ENCODE assay signal across 10 cellular contexts in genomic region chr15:39622660-39623549, GRCh38. TPM values are rescaled to one million over a fixed set of nuclear protein-coding genes. Genes with fewer than 3 reads are reported as not detected.
DNase-seq lines count a peak whose midpoint lies in the region; ATAC-seq, FAIRE-seq and TF ChIP-seq lines count a peak whose summit lies in the region.
"Had no signal": no experiment of that assay in that cellular context is flagged by ENCODE, and none has a peak within 500 bp of the region (broad histone marks: within the 10 kb centered on the region; RNA-seq: fewer than 3 reads in every experiment).

No MANE protein-coding gene starts in this region.

- H2BK20ac ChIP-seq in IMR-90 (ENCODE audit: low read depth, low read length), result no peak overlapping the region

- H3K9me3 ChIP-seq in CD4-positive, alpha-beta memory T cell (ENCODE audit: control insufficient read depth in 1 of 2, low read length in 2 of 2), result no peaks in the 10 kb centered on the region
- no peaks in the 10 kb centered on the region; the same call in 1 of the 2 replicates for H3K9me3 ChIP-seq in IMR-90 (ENCODE audit: control insufficient read depth, insufficient read depth, low read length)
- no peaks in the 10 kb centered on the region; the same call in 2 of the 3 replicates for H3K9me3 ChIP-seq in GM12878 (replicated peaks; ENCODE audit: control insufficient read depth, insufficient read depth, low read length)
- H3K9me3 ChIP-seq: thoracic aorta had no signal

- CTCF ChIA-PET in CD4-positive, alpha-beta memory T cell (lab: Charles Lee; ENCODE audit: partially characterized antibody), result interaction anchor here (0.8 to 5.9 kb wide), 17 partner anchors 8 to 134 kb away, joined by 3 to 54 read pairs (median 6); no protein-coding TSS in a partner anchor
- CTCF ChIA-PET in IMR-90 (lab: Yijun Ruan, JAX), result no interaction called here
- CTCF ChIA-PET in GM12878 (lab: Yijun Ruan, JAX), result interaction anchor here (0.8 to 3.1 kb wide), 11 partner anchors 13 to 923 kb away, joined by 3 to 14 read pairs (median 4); partner anchors contain the start of gene THBS1

- no peaks in the 10 kb centered on the region for H3K27me3 Mint-ChIP-seq in CD4-positive, alpha-beta memory T cell
- peaks cover 2% of the 10 kb centered on the region for H3K27me3 Mint-ChIP-seq in glutamatergic neuron (ENCODE audit: unreplicated experiment)

- BruUV-seq in IMR-90 (replicated peaks; lab: Mats Ljungman, UMichigan), result no TSS peak
- no TSS peak for BruUV-seq in GM12878 (replicated peaks; lab: Mats Ljungman, UMichigan)

- H2BK5ac ChIP-seq in IMR-90 (ENCODE audit: low read depth, low read length, poor library complexity, severe bottlenecking), result no peak overlapping the region

- peak overlapping the region; percentile 26; the same call in 1 of the 2 replicates for H4K91ac ChIP-seq in IMR-90 (ENCODE audit: insufficient read depth, low read depth, low read length)

- H3K36me3 ChIP-seq in CD4-positive, alpha-beta memory T cell (ENCODE audit: insufficient read depth, low read length), result no peaks in the 10 kb centered on the region
- H3K36me3 ChIP-seq in IMR-90 (ENCODE audit: control insufficient read depth, insufficient read depth, low read length) (no peaks in the 10 kb centered on the region), GM12878 (ENCODE audit: control insufficient read depth in 2 of 2, insufficient read depth in 2 of 2, low read length in 1 of 2) (no peaks in the 10 kb centered on the region)
- H3K36me3 ChIP-seq: thoracic aorta had no signal

- TF ChIP-seq EP300 in GM12878 (IDR thresholded peaks at IDR 0.05; ENCODE audit: borderline replicate concordance in 1 of 2, control insufficient read depth in 1 of 2, low read depth in 2 of 2, low read length in 2 of 2), result no peak

- H3K9me3 Mint-ChIP-seq in CD4-positive, alpha-beta memory T cell, result peaks cover 0 to 4% (median under 1%) of the 10 kb centered on the region in 8 donors
- H3K9me3 Mint-ChIP-seq in glutamatergic neuron (ENCODE audit: unreplicated experiment), result peaks cover 4% of the 10 kb centered on the region

- dilution Hi-C loops in IMR-90 (cut with HindIII; ENCODE audit: low sequenced_read_pairs, unreplicated experiment), result no loop called here

- H3K4me3 Mint-ChIP-seq in CD4-positive, alpha-beta memory T cell, result peak overlapping the region in 7 of 8 donors; percentile 35 to 91 (median 76)
- no peak overlapping the region for H3K4me3 Mint-ChIP-seq in glutamatergic neuron (ENCODE audit: unreplicated experiment)

- no peak for TF ChIP-seq RAD21 in IMR-90 (IDR thresholded peaks at IDR 0.05; ENCODE audit: low read length)
- no peak for TF ChIP-seq RAD21 in GM12878 (IDR thresholded peaks at IDR 0.05; ENCODE audit: insufficient read depth, low read depth, low read length)

- H4K5ac ChIP-seq in IMR-90 (ENCODE audit: low read depth, low read length), result no peak overlapping the region

- no peaks in the 10 kb centered on the region for H3K79me2 ChIP-seq in GM12878 (ENCODE audit: control insufficient read depth, insufficient read depth, low read length)

- no peak for TF ChIP-seq POLR2A in IMR-90 (IDR thresholded peaks at IDR 0.05; ENCODE audit: low read depth, low read length)
- TF ChIP-seq POLR2A in GM12878 (IDR thresholded peaks at IDR 0.05; ENCODE audit: low read depth, low read length), result no peak

- H3K27ac ChIP-seq in CD4-positive, alpha-beta memory T cell (ENCODE audit: low read depth, low read length), result peak overlapping the region; percentile 70
- H3K27ac ChIP-seq in IMR-90 (ENCODE audit: insufficient read depth, low read length) (no peak overlapping the region), GM12878 (ENCODE audit: control insufficient read depth, insufficient read depth) (no peak overlapping the region)
- H3K27ac ChIP-seq: thoracic aorta had no signal

- no peak overlapping the region for H2BK120ac ChIP-seq in IMR-90 (ENCODE audit: low read depth, low read length)

- H2AFZ ChIP-seq in IMR-90 (replicated peaks; ENCODE audit: low read length, poor library complexity) (no peak overlapping the region), GM12878 (ENCODE audit: control insufficient read depth, low read depth, low read length) (no peak overlapping the region)

- no peak overlapping the region for H3K18ac ChIP-seq in IMR-90 (ENCODE audit: low read depth, low read length)

- H3K14ac ChIP-seq in IMR-90 (replicated peaks; ENCODE audit: low read depth, low read length), result no peak overlapping the region

- in situ Hi-C loops in IMR-90 (cut with MboI; ENCODE audit: low sequenced_read_pairs), result no loop called here
- in situ Hi-C loops in GM12878 (cut with MboI), result no loop called here

- no peak for TF ChIP-seq CTCF in IMR-90 (conservative IDR thresholded peaks at IDR 0.05; ENCODE audit: low read depth, low read length)
- no peak for TF ChIP-seq CTCF in GM12878 (IDR thresholded peaks at IDR 0.05 in 2 of 3, conservative IDR thresholded peaks at IDR 0.05 in 1 of 3; ENCODE audit: control insufficient read depth in 2 of 3, extremely low read depth in 1 of 3, insufficient read depth in 1 of 3, low read depth in 3 of 3, low read length in 3 of 3)
- no peak for TF ChIP-seq CTCF in glutamatergic neuron (IDR thresholded peaks at IDR 0.05; ENCODE audit: partially characterized antibody, unreplicated experiment)

- H3K4me2 ChIP-seq in IMR-90 (ENCODE audit: low read depth, low read length) (no peak overlapping the region), GM12878 (ENCODE audit: control insufficient read depth, insufficient read depth) (peak overlapping the region; percentile 4; the same call in 1 of the 2 replicates)

- no peak overlapping the region for H2AK5ac ChIP-seq in IMR-90 (ENCODE audit: low read depth, low read length)

- peaks cover 50 to 72% (median 64%) of the 10 kb centered on the region in 4 donors for H3K4me1 Mint-ChIP-seq in CD4-positive, alpha-beta memory T cell
- peaks cover 5% of the 10 kb centered on the region for H3K4me1 Mint-ChIP-seq in glutamatergic neuron (ENCODE audit: low read depth, unreplicated experiment)

- H3K4me3 ChIP-seq in CD4-positive, alpha-beta memory T cell (ENCODE audit: low read length in 2 of 2), result no peak overlapping the region
- H3K4me3 ChIP-seq in IMR-90 (ENCODE audit: insufficient read depth, low read depth, low read length), result no peak overlapping the region
- H3K4me3 ChIP-seq in GM12878, result no peak overlapping the region
- H3K4me3 ChIP-seq: thoracic aorta had no signal

- 50% methylated on average over 1 of the region's 7 CpGs; no CpG with 5 or more reads in 1 of the 2 experiments for WGBS in IMR-90 (ENCODE audit: extremely low coverage in 2 of 2, insufficient read length in 1 of 2), 2 experiments
- 36% methylated on average over 7 of the region's 7 CpGs for WGBS in GM12878 (ENCODE audit: insufficient coverage, insufficient replicate concordance, low lambda C conversion rate, missing lambda C conversion rate)

- H2BK15ac ChIP-seq in IMR-90 (ENCODE audit: low read depth, low read length), result peak overlapping the region; percentile 94; the same call in 1 of the 3 replicates

- H3K9ac ChIP-seq in IMR-90 (ENCODE audit: low read depth, low read length) (no peak overlapping the region), GM12878 (ENCODE audit: control insufficient read depth, insufficient read depth, low read length) (no peak overlapping the region)

- no peak overlapping the region for H3K56ac ChIP-seq in IMR-90 (ENCODE audit: extremely low read depth, insufficient read depth, low read length)

- H3K4ac ChIP-seq in IMR-90 (ENCODE audit: low read depth, low read length), result no peak overlapping the region

- H3K9me1 ChIP-seq in IMR-90 (ENCODE audit: insufficient read depth, low read length), result peaks cover 14% of the 10 kb centered on the region

- POLR2A ChIA-PET in CD4-positive, alpha-beta memory T cell (lab: Charles Lee; ENCODE audit: partially characterized antibody), result interaction anchor here (0.7 to 6.1 kb wide), 20 partner anchors 8 to 1168 kb away, joined by 3 to 59 read pairs (median 7); partner anchors contain the start of genes FAM98B, FSIP1 and THBS1
- POLR2A ChIA-PET in IMR-90 (lab: Charles Lee; ENCODE audit: unreplicated experiment) (no interaction called here), GM12878 (lab: Charles Lee) (interaction anchor here (1.6 kb wide), 1 partner anchor 41 kb away, joined by 5 read pairs; no protein-coding TSS in a partner anchor)

- no peak for DNase-seq in CD4-positive, alpha-beta memory T cell
- DNase-seq in IMR-90 (no peak), GM12878 (ENCODE audit: low read depth, low spot score) (no peak), glutamatergic neuron (no peak), SW 1271 (lab: John Stamatoyannopoulos, UW) (no peak), NCI-H345 (lab: John Stamatoyannopoulos, UW) (no peak), NCI-H2171 (lab: John Stamatoyannopoulos, UW) (no peak)
- DNase-seq: NCI-H774 had no signal

- peak overlapping the region; percentile 98 to 100 (median 99) for H3K27ac Mint-ChIP-seq in CD4-positive, alpha-beta memory T cell
- H3K27ac Mint-ChIP-seq in glutamatergic neuron (ENCODE audit: unreplicated experiment), result no peak overlapping the region

- RAD21 ChIA-PET in GM12878 (lab: Charles Lee; ENCODE audit: unreplicated experiment), result interaction anchor here (0.9 to 2.0 kb wide), 9 partner anchors 12 to 1183 kb away, joined by 3 to 11 read pairs (median 5); no protein-coding TSS in a partner anchor

- no peak overlapping the region for H4K8ac ChIP-seq in IMR-90 (ENCODE audit: low read depth in 2 of 2, low read length in 2 of 2)

- H3K36me3 Mint-ChIP-seq in CD4-positive, alpha-beta memory T cell, result peaks cover 0 to 5% of the 10 kb centered on the region in 2 donors
- H3K36me3 Mint-ChIP-seq in glutamatergic neuron (ENCODE audit: unreplicated experiment), result peaks cover 10% of the 10 kb centered on the region

- no peak overlapping the region for H2AK9ac ChIP-seq in IMR-90 (replicated peaks; ENCODE audit: low read depth, low read length, poor library complexity)

- SMC1A ChIA-PET in GM12878 (lab: Charles Lee; ENCODE audit: uncharacterized antibody, unreplicated experiment), result interaction anchor here (0.5 to 5.9 kb wide), 15 partner anchors 13 to 251 kb away, joined by 3 to 44 read pairs (median 4); no protein-coding TSS in a partner anchor

- intact Hi-C loops in CD4-positive, alpha-beta memory T cell (cut with micrococcal nuclease), result loop anchor here (5.0 kb wide), 1 partner anchor 39 kb away; no protein-coding TSS in a partner anchor
- intact Hi-C loops in IMR-90 (cut with micrococcal nuclease) (no loop called here), GM12878 (cut with micrococcal nuclease; ENCODE audit: unreplicated experiment) (no loop called here)

- H4K20me1 ChIP-seq in IMR-90 (ENCODE audit: insufficient read depth, low read length) (no peaks in the 10 kb centered on the region), GM12878 (ENCODE audit: control insufficient read depth, insufficient read depth) (no peaks in the 10 kb centered on the region)

- peaks cover 61% of the 10 kb centered on the region for H3K4me1 ChIP-seq in CD4-positive, alpha-beta memory T cell (ENCODE audit: insufficient read depth, low read length)
- H3K4me1 ChIP-seq in IMR-90 (ENCODE audit: control insufficient read depth, insufficient read depth, low read length) (peaks cover 22% of the 10 kb centered on the region), GM12878 (ENCODE audit: control insufficient read depth, insufficient read depth, low read length) (peaks cover 30% of the 10 kb centered on the region)

- no peaks in the 10 kb centered on the region for H3K27me3 ChIP-seq in CD4-positive, alpha-beta memory T cell (ENCODE audit: insufficient read depth, low read length)
- H3K27me3 ChIP-seq in IMR-90 (ENCODE audit: control insufficient read depth, insufficient read depth, low read length) (no peaks in the 10 kb centered on the region), GM12878 (replicated peaks in 1 of 2; ENCODE audit: control insufficient read depth in 2 of 2, insufficient read depth in 2 of 2, low read length in 1 of 2) (no peaks in the 10 kb centered on the region)

- no peak for FAIRE-seq in GM12878 (lab: Jason Lieb, UNC)

- ATAC-seq in GM19035 (IDR thresholded peaks at IDR 0.05; ENCODE audit: unreplicated experiment) (peak; percentile 4), IMR-90 (ENCODE audit: low read depth) (no peak), GM12878 (peak; percentile 23)

- H3K79me1 ChIP-seq in IMR-90 (ENCODE audit: low read depth in 1 of 2, low read length in 2 of 2), result peaks cover 0 to 5% of the 10 kb centered on the region in 2 experiments; a peak in 1 of 4 replicates

- no peak overlapping the region for H3K23ac ChIP-seq in IMR-90 (ENCODE audit: low read depth, low read length)

RNA-seq across cellular contexts. Expression of gene THBS1, which starts 42.0 kb away (rescaled TPM):
- total RNA-seq in CD4-positive, alpha-beta memory T cell, result 1 to 10 TPM; 4.0 to 7.6 TPM
- 1 to 10 TPM in 1 of 2 donors, under 1 TPM in 1; 0.77 to 1.1 TPM for polyA plus RNA-seq in CD4-positive, alpha-beta memory T cell
- 3,217 and 4,071 TPM in 2 replicates for total RNA-seq in IMR-90 (2012; rRNA removed)
- polyA plus RNA-seq in IMR-90 (2012; rRNA removed), result 1,562 and 1,711 TPM in 2 replicates
- 567 and 904 TPM in 2 replicates for polyA plus RNA-seq in IMR-90 (2012; cell fraction: cytosol; rRNA removed)
- polyA plus RNA-seq in IMR-90 (2012; cell fraction: nucleus; rRNA removed; ENCODE audit: low replicate concordance), result 2,496 and 5,799 TPM in 2 replicates
- total RNA-seq in GM12878 (2013; cell fraction: nucleolus; rRNA removed), result 0.06 TPM in 1 of 2 replicates, not detected in the other
- total RNA-seq in GM12878 (2014; rRNA removed), result 0.23 TPM in 1 of 2 replicates, not detected in the other
- total RNA-seq in GM12878 (2014; rRNA removed; fragmentation: Illumina TruSeq; extraction: Trizol), result not detected in 2 replicates
- 1.5 and 1.6 TPM in 2 replicates for total RNA-seq in GM12878 (2021)
- polyA plus RNA-seq in GM12878 (2011; ENCODE audit: low read depth), result not detected
- 0.08 and 0.09 TPM in 2 replicates for polyA plus RNA-seq in GM12878 (2011; rRNA removed)
- 0.20 and 0.30 TPM in 2 replicates for polyA plus RNA-seq in GM12878 (2011; cell fraction: cytosol; rRNA removed)
- polyA plus RNA-seq in GM12878 (2011; cell fraction: nucleus; rRNA removed), result 0.16 and 0.19 TPM in 2 replicates
- polyA plus RNA-seq in GM12878 (2012), result 0.05 and 0.06 TPM in 2 replicates
- polyA plus RNA-seq in GM12878 (2014; fragmentation: Illumina TruSeq; extraction: Trizol), result not detected in 2 replicates
- under 1 TPM; under 0.01 to 0.02 TPM for polyA plus RNA-seq in GM12878 (2014; fragmentation: Nextera tagmentation; extraction: Ambion mirVana)
- 0.03 TPM in 1 of 2 replicates, not detected in the other for polyA plus RNA-seq in GM12878 (2014; rRNA removed)
- under 1 TPM; 0.55 to 0.64 TPM for polyA plus RNA-seq in GM12878 (2016; fragmentation: Nextera tagmentation; extraction: Ambion mirVana)
- polyA minus RNA-seq in GM12878 (2011; rRNA and poly(A)+ RNA removed), result 0.73 and 0.77 TPM in 2 replicates
- polyA minus RNA-seq in GM12878 (2011; cell fraction: cytosol; rRNA and poly(A)+ RNA removed), result 1.2 and 1.5 TPM in 2 replicates
- 0.73 and 1.7 TPM in 2 replicates for polyA minus RNA-seq in GM12878 (2011; cell fraction: nucleus; rRNA and poly(A)+ RNA removed)
- 0.83 TPM for total RNA-seq in glutamatergic neuron (ENCODE audit: unreplicated experiment)

Comparison
In these comparisons a context has a peak if more than half of its experiments do, and no peak if none do; other contexts are left out.
1. RNA of gene THBS1, which starts 42.0 kb away (total RNA-seq): 3,217 to 4,071 TPM in IMR-90; 4.0 to 7.6 TPM in CD4-positive, alpha-beta memory T cell, 0.83 TPM in glutamatergic neuron (single experiment) and 0.06 to 1.6 TPM in GM12878; every median in the first group is over 100 times any median in the second.